ENCODE assay signal across 1 cellular context in the genomic region with DNA sequence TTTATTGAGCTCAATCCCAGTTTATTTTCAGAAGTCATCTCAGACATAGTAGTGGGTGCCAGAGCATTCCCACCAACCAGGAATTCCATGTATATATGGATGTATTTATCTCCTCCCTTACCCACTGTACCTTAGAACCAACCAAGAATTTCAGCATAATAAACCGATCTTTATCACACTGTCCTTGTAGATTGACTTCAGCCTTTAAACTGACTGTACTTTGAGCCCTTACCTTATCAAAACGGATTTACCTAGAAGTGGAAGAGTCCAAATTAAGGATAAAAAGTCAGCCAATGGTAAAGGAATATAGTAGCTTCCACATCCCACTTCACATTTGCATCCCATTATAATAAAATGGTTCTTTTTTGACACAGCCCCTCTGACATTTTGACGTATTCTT.
TF ChIP-seq lines count a peak whose summit lies in the region.

No MANE protein-coding gene starts in this region.

TF ChIP-seq in HepG2, 621 proteins besides CTCF, POLR2A, EP300 and RAD21:
- 0 out of 2 replicates have a peak, but pooled peaks have one; percentile 21 for TF ChIP-seq RXRB (CRISPR knock-in tag; IDR thresholded peaks at IDR 0.05; ENCODE audit: borderline replicate concordance)
- TF ChIP-seq ZBTB42 (CRISPR knock-in tag; IDR thresholded peaks at IDR 0.05): no peak
- no peak for TF ChIP-seq ZNF224 (CRISPR knock-in tag; IDR thresholded peaks at IDR 0.05)
- no peak for TF ChIP-seq SRF (IDR thresholded peaks at IDR 0.05; ENCODE audit: low read depth, low read length)
- no peak for TF ChIP-seq ZSCAN29 (CRISPR knock-in tag; conservative IDR thresholded peaks at IDR 0.05)
- TF ChIP-seq PPARG (CRISPR knock-in tag; conservative IDR thresholded peaks at IDR 0.05): peak; percentile 50; the same call in 1 of the 2 replicates
- TF ChIP-seq, protein P1, sequence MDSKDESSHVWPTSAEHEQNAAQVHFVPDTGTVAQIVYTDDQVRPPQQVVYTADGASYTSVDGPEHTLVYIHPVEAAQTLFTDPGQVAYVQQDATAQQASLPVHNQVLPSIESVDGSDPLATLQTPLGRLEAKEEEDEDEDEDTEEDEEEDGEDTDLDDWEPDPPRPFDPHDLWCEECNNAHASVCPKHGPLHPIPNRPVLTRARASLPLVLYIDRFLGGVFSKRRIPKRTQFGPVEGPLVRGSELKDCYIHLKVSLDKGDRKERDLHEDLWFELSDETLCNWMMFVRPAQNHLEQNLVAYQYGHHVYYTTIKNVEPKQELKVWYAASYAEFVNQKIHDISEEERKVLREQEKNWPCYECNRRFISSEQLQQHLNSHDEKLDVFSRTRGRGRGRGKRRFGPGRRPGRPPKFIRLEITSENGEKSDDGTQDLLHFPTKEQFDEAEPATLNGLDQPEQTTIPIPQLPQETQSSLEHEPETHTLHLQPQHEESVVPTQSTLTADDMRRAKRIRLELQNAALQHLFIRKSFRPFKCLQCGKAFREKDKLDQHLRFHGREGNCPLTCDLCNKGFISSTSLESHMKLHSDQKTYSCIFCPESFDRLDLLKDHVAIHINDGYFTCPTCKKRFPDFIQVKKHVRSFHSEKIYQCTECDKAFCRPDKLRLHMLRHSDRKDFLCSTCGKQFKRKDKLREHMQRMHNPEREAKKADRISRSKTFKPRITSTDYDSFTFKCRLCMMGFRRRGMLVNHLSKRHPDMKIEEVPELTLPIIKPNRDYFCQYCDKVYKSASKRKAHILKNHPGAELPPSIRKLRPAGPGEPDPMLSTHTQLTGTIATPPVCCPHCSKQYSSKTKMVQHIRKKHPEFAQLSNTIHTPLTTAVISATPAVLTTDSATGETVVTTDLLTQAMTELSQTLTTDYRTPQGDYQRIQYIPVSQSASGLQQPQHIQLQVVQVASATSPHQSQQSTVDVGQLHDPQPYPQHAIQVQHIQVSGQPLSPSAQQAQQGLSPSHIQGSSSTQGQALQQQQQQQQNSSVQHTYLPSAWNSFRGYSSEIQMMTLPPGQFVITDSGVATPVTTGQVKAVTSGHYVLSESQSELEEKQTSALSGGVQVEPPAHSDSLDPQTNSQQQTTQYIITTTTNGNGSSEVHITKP (CRISPR knock-in tag; IDR thresholded peaks at IDR 0.05; ENCODE audit: low read depth): peak; percentile 61; the same call in 1 of the 2 replicates
- TF ChIP-seq HOMEZ (CRISPR knock-in tag; IDR thresholded peaks at IDR 0.05; ENCODE audit: low read depth): peak; percentile 43; the same call in 1 of the 2 replicates
- no peak for TF ChIP-seq MBD4 (IDR thresholded peaks at IDR 0.05; ENCODE audit: borderline replicate concordance, low read length)
- peak; percentile 69 for TF ChIP-seq HNF4A (CRISPR knock-in tag; IDR thresholded peaks at IDR 0.05)
- TF ChIP-seq GATAD2A (CRISPR knock-in tag; IDR thresholded peaks at IDR 0.05): peak; percentile 20; the same call in 1 of the 2 replicates
